ENCODE assay signal across 2 cellular contexts in genomic region chr6:106141441-106142237, GRCh38.
TF ChIP-seq lines count a peak whose summit lies in the region.

No MANE protein-coding gene starts in this region.

TF ChIP-seq in HepG2, 621 proteins besides CTCF, POLR2A, EP300 and RAD21:
- TF ChIP-seq AKNA (CRISPR knock-in tag; IDR thresholded peaks at IDR 0.05; ENCODE audit: borderline replicate concordance) = no peak
- TF ChIP-seq HNRNPH1 (optimal IDR thresholded peaks at IDR 0.05; ENCODE audit: low read depth, low read length) = no peak
- TF ChIP-seq ZNF550 (CRISPR knock-in tag; IDR thresholded peaks at IDR 0.05; ENCODE audit: borderline replicate concordance) = no peak
- no peak for TF ChIP-seq GMEB1 (CRISPR knock-in tag; IDR thresholded peaks at IDR 0.05; ENCODE audit: borderline replicate concordance)
- no peak for TF ChIP-seq HOXD1 (CRISPR knock-in tag; IDR thresholded peaks at IDR 0.05)
- TF ChIP-seq POLR2AphosphoS2 (IDR thresholded peaks at IDR 0.05; ENCODE audit: low read depth, low read length) = no peak

TF ChIP-seq in GM23338, 12 proteins besides CTCF, POLR2A, EP300 and RAD21 (continued from another document):
- no peak for TF ChIP-seq EZH2phosphoT487 (IDR thresholded peaks at IDR 0.05; ENCODE audit: unreplicated experiment)
- TF ChIP-seq JUNB (IDR thresholded peaks at IDR 0.05; ENCODE audit: unreplicated experiment) = no peak
- no peak for TF ChIP-seq ETS1 (IDR thresholded peaks at IDR 0.05)
- no peak for TF ChIP-seq REST (IDR thresholded peaks at IDR 0.05; ENCODE audit: unreplicated experiment)
- TF ChIP-seq EZH2 (IDR thresholded peaks at IDR 0.05; ENCODE audit: low read depth, unreplicated experiment) = no peak
- TF ChIP-seq ZNF331 (CRISPR knock-in tag; IDR thresholded peaks at IDR 0.05; ENCODE audit: low read depth) = no peak
- TF ChIP-seq CREB1 (CRISPR knock-in tag; IDR thresholded peaks at IDR 0.05; ENCODE audit: low read depth) = no peak
- no peak for TF ChIP-seq NANOG (IDR thresholded peaks at IDR 0.05; ENCODE audit: borderline replicate concordance)
- TF ChIP-seq POLR2AphosphoS5 (IDR thresholded peaks at IDR 0.05; ENCODE audit: low read depth) = no peak
- TF ChIP-seq ZNF462 (CRISPR knock-in tag; IDR thresholded peaks at IDR 0.05) = no peak
